9 cellular contexts compared by ENCODE assay signal in genomic region chr12:66036317-66036716, GRCh38.
DNase-seq lines count a peak whose midpoint lies in the region; ATAC-seq, FAIRE-seq and TF ChIP-seq lines count a peak whose summit lies in the region.
"Had no signal": no experiment of that assay in that cellular context is flagged by ENCODE, and none has a peak within 500 bp of the region (broad histone marks: within the 10 kb centered on the region; RNA-seq: fewer than 3 reads in every experiment).

No MANE protein-coding gene starts in this region.

- no peaks in the 10 kb centered on the region for H3K36me3 ChIP-seq in astrocyte (ENCODE audit: insufficient read depth, low read length)
- no peaks in the 10 kb centered on the region for H3K36me3 ChIP-seq in thoracic aorta

- no peak overlapping the region for H2AFZ ChIP-seq in astrocyte (ENCODE audit: low read depth, low read length)

- peak; percentile 100 for ATAC-seq in left ventricle myocardium superior
- ATAC-seq in thoracic aorta (ENCODE audit: insufficient number of reproducible peaks, low FRiP score, low read depth): peak; percentile 98
- no peak for ATAC-seq in HG02642 (IDR thresholded peaks at IDR 0.05; ENCODE audit: poor library complexity, unreplicated experiment)
- ATAC-seq: activated CD8-positive, alpha-beta memory T cell treated with anti-CD3 and anti-CD28 coated beads, Interleukin-2, amount 10 ng/mL, durations not matched to agents 7 days and 5 days had no signal

- peak overlapping the region; percentile 90 for H3K27ac ChIP-seq in astrocyte (ENCODE audit: low read depth, low read length)
- H3K27ac ChIP-seq in thoracic aorta: peak overlapping the region; percentile 51 to 77

- peak overlapping the region; percentile 97 for H3K27ac Mint-ChIP-seq in astrocyte (ENCODE audit: unreplicated experiment)
- H3K27ac Mint-ChIP-seq: activated CD8-positive, alpha-beta memory T cell treated with anti-CD3 and anti-CD28 coated beads, Interleukin-2, amount 10 ng/mL, durations not matched to agents 7 days and 5 days had no signal

- intact Hi-C loops in left ventricle myocardium superior (cut with micrococcal nuclease): no loop called here

- DNase-seq in HFF-Myc (ENCODE audit: extremely low read depth, low read depth): peak; percentile 45
- DNase-seq in astrocyte (ENCODE audit: low read depth): peak; percentile 98
- peak; percentile 59 for DNase-seq in left ventricle myocardium superior
- peak; percentile 17 for DNase-seq in thoracic aorta (ENCODE audit: low spot score)
- DNase-seq in NCI-H524 (lab: John Stamatoyannopoulos, UW): no peak
- no peak for DNase-seq in activated naive CD4-positive, alpha-beta T cell (lab: John Stamatoyannopoulos, UW)
- DNase-seq: activated CD8-positive, alpha-beta memory T cell treated with anti-CD3 and anti-CD28 coated beads, Interleukin-2, amount 10 ng/mL, durations not matched to agents 7 days and 5 days; effector CD4-positive, alpha-beta T cell had no signal

- no peak overlapping the region for H3K4me3 Mint-ChIP-seq in astrocyte (ENCODE audit: unreplicated experiment)
- H3K4me3 Mint-ChIP-seq: activated CD8-positive, alpha-beta memory T cell treated with anti-CD3 and anti-CD28 coated beads, Interleukin-2, amount 10 ng/mL, durations not matched to agents 7 days and 5 days had no signal

- TF ChIP-seq CTCF in HFF-Myc (IDR thresholded peaks at IDR 0.05; ENCODE audit: low read depth, low read length, missing control alignments): no peak
- TF ChIP-seq CTCF in astrocyte (IDR thresholded peaks at IDR 0.05; ENCODE audit: insufficient read depth, low read depth, low read length): no peak
- TF ChIP-seq CTCF in thoracic aorta (IDR thresholded peaks at IDR 0.05): peak; percentile 23

- H3K36me3 Mint-ChIP-seq in astrocyte (ENCODE audit: low read depth, unreplicated experiment): no peaks in the 10 kb centered on the region
- H3K36me3 Mint-ChIP-seq: activated CD8-positive, alpha-beta memory T cell treated with anti-CD3 and anti-CD28 coated beads, Interleukin-2, amount 10 ng/mL, durations not matched to agents 7 days and 5 days had no signal

- H3K4me1 Mint-ChIP-seq in astrocyte (ENCODE audit: low read depth, unreplicated experiment): peaks cover 19% of the 10 kb centered on the region
- H3K4me1 Mint-ChIP-seq: activated CD8-positive, alpha-beta memory T cell treated with anti-CD3 and anti-CD28 coated beads, Interleukin-2, amount 10 ng/mL, durations not matched to agents 7 days and 5 days had no signal

- H3K79me2 ChIP-seq in astrocyte (ENCODE audit: insufficient read depth, low read length): no peaks in the 10 kb centered on the region

- no peaks in the 10 kb centered on the region for H3K27me3 Mint-ChIP-seq in astrocyte (ENCODE audit: low read depth, unreplicated experiment)

- peak; percentile 99 for FAIRE-seq in astrocyte (lab: Jason Lieb, UNC)

- no peaks in the 10 kb centered on the region for H3K27me3 ChIP-seq in astrocyte (ENCODE audit: insufficient read depth, low read length)
- H3K27me3 ChIP-seq in thoracic aorta (replicated peaks; ENCODE audit: insufficient read depth): no peaks in the 10 kb centered on the region

- no peaks in the 10 kb centered on the region for H4K20me1 ChIP-seq in astrocyte (ENCODE audit: insufficient read depth, low read length)

- peak overlapping the region; percentile 55 for H3K4me2 ChIP-seq in astrocyte (ENCODE audit: low read length)

- H3K9ac ChIP-seq in astrocyte (ENCODE audit: low read length): peak overlapping the region; percentile 53

- no peaks in the 10 kb centered on the region for H3K9me3 ChIP-seq in astrocyte (ENCODE audit: insufficient read depth, low read depth, low read length)
- H3K9me3 ChIP-seq in thoracic aorta: no peaks in the 10 kb centered on the region

- H3K4me1 ChIP-seq in astrocyte (ENCODE audit: insufficient read depth, low read length) (peaks cover 15% of the 10 kb centered on the region), thoracic aorta (ENCODE audit: control insufficient read depth in 1 of 2, low read depth in 2 of 2) (peaks cover 5 to 16% of the 10 kb centered on the region in 2 donors)

- no peaks in the 10 kb centered on the region for H3K9me3 Mint-ChIP-seq in astrocyte (ENCODE audit: unreplicated experiment)

- no peak overlapping the region for H3K4me3 ChIP-seq in HFF-Myc (replicated peaks; ENCODE audit: low read depth, low read length)
- H3K4me3 ChIP-seq in astrocyte (ENCODE audit: insufficient read depth, low read depth, low read length): no peak overlapping the region
- H3K4me3 ChIP-seq in thoracic aorta: peak overlapping the region; percentile 24

Comparison
In these comparisons a context has a peak if more than half of its experiments do, and no peak if none do; other contexts are left out.
1. DNase-seq: peak in HFF-Myc (single experiment), astrocyte (single experiment), left ventricle myocardium superior (single experiment) and thoracic aorta (single experiment); none in NCI-H524 (0 of 2) and activated naive CD4-positive, alpha-beta T cell (0 of 4).